ENCODE assay signal across 1 cellular context in genomic region chr5:63570752-63571151, GRCh38.
TF ChIP-seq lines count a peak whose summit lies in the region.

No MANE protein-coding gene starts in this region.

TF ChIP-seq in GM23338, 12 proteins besides CTCF, POLR2A, EP300 and RAD21:
- TF ChIP-seq ZNF462 (CRISPR knock-in tag; IDR thresholded peaks at IDR 0.05), result no peak
- TF ChIP-seq POLR2AphosphoS5 (IDR thresholded peaks at IDR 0.05; ENCODE audit: low read depth), result no peak
- no peak for TF ChIP-seq EZH2 (IDR thresholded peaks at IDR 0.05; ENCODE audit: low read depth, unreplicated experiment)
- TF ChIP-seq JUNB (IDR thresholded peaks at IDR 0.05; ENCODE audit: unreplicated experiment), result no peak
- TF ChIP-seq NANOG (IDR thresholded peaks at IDR 0.05; ENCODE audit: borderline replicate concordance), result no peak
- TF ChIP-seq REST (IDR thresholded peaks at IDR 0.05; ENCODE audit: unreplicated experiment), result no peak
- no peak for TF ChIP-seq EZH2phosphoT487 (IDR thresholded peaks at IDR 0.05; ENCODE audit: unreplicated experiment)
- no peak for TF ChIP-seq ETS1 (IDR thresholded peaks at IDR 0.05)
- TF ChIP-seq ZNF114 (CRISPR knock-in tag; IDR thresholded peaks at IDR 0.05), result no peak
- no peak for TF ChIP-seq CREB1 (CRISPR knock-in tag; IDR thresholded peaks at IDR 0.05; ENCODE audit: low read depth)
